19 cellular contexts compared by ENCODE assay signal in genomic region chr4:108979754-108980153, GRCh38.
"Had no signal": no experiment of that assay in that cellular context is flagged by ENCODE, and none has a peak within 500 bp of the region (broad histone marks: within the 10 kb centered on the region; RNA-seq: fewer than 3 reads in every experiment).

No MANE protein-coding gene starts in this region.

- ATAC-seq: activated CD4-positive, alpha-beta T cell treated with anti-CD3 and anti-CD28 coated beads for 36 hours; foreskin keratinocyte; left colon; mucosa of descending colon; naive thymus-derived CD8-positive, alpha-beta T cell; right lobe of liver; stimulated activated memory B cell treated with anti-CD40 and anti-IgM and Interleukin-4, amounts not matched to agents 10 μg/mL and 1 μg/mL and 100 μg/mL, for 72 hours had no signal

- DNase-seq: activated CD4-positive, alpha-beta memory T cell treated with anti-CD3 and anti-CD28 coated beads, Interleukin-2, amount 10 ng/mL, durations not matched to agents 7 days and 5 days; activated CD4-positive, alpha-beta T cell treated with anti-CD3 and anti-CD28 coated beads for 36 hours; activated effector memory CD4-positive, alpha-beta T cell treated with Interleukin-2 at 50 U/mL for 16 hours; aorta; dorsolateral prefrontal cortex; esophagus squamous epithelium; foreskin keratinocyte; head of caudate nucleus; left colon; mammary epithelial cell; mucosa of descending colon; naive thymus-derived CD8-positive, alpha-beta T cell; occipital lobe; right lobe of liver; stimulated activated CD4-positive, alpha-beta T cell treated with anti-CD3 and anti-CD28 coated beads, Interleukin-1b, Interleukin-23, amount 100 ng/mL, for 48 hours had no signal

- H3K27me3 Mint-ChIP-seq: stimulated activated memory B cell treated with anti-CD40 and anti-IgM and Interleukin-4, amounts not matched to agents 10 μg/mL and 1 μg/mL and 100 μg/mL, for 72 hours had no signal

- H3K4me3 ChIP-seq: dorsolateral prefrontal cortex, esophagus squamous epithelium, mucosa of descending colon, prostate gland, right lobe of liver, tibial nerve had no signal

- H3K4me1 Mint-ChIP-seq: activated CD4-positive, alpha-beta T cell treated with anti-CD3 and anti-CD28 coated beads for 36 hours; naive thymus-derived CD8-positive, alpha-beta T cell; stimulated activated memory B cell treated with anti-CD40 and anti-IgM and Interleukin-4, amounts not matched to agents 10 μg/mL and 1 μg/mL and 100 μg/mL, for 72 hours had no signal

- H3K9me3 Mint-ChIP-seq: naive thymus-derived CD8-positive, alpha-beta T cell; stimulated activated memory B cell treated with anti-CD40 and anti-IgM and Interleukin-4, amounts not matched to agents 10 μg/mL and 1 μg/mL and 100 μg/mL, for 72 hours had no signal

- H3K27ac Mint-ChIP-seq: activated CD4-positive, alpha-beta memory T cell treated with anti-CD3 and anti-CD28 coated beads, Interleukin-2, amount 10 ng/mL, durations not matched to agents 7 days and 5 days; activated CD4-positive, alpha-beta T cell treated with anti-CD3 and anti-CD28 coated beads for 36 hours; activated naive CD8-positive, alpha-beta T cell; stimulated activated memory B cell treated with anti-CD40 and anti-IgM and Interleukin-4, amounts not matched to agents 10 μg/mL and 1 μg/mL and 100 μg/mL, for 72 hours had no signal

- H3K9me3 ChIP-seq: esophagus squamous epithelium, mucosa of descending colon, prostate gland, right lobe of liver, tibial nerve had no signal

- H3K4me3 Mint-ChIP-seq: activated CD4-positive, alpha-beta memory T cell treated with anti-CD3 and anti-CD28 coated beads, Interleukin-2, amount 10 ng/mL, durations not matched to agents 7 days and 5 days; activated CD4-positive, alpha-beta T cell treated with anti-CD3 and anti-CD28 coated beads for 36 hours; activated naive CD8-positive, alpha-beta T cell; naive thymus-derived CD8-positive, alpha-beta T cell; stimulated activated memory B cell treated with anti-CD40 and anti-IgM and Interleukin-4, amounts not matched to agents 10 μg/mL and 1 μg/mL and 100 μg/mL, for 72 hours had no signal

- H3K27me3 ChIP-seq: dorsolateral prefrontal cortex, esophagus squamous epithelium, foreskin keratinocyte, right lobe of liver, tibial nerve had no signal

- H3K36me3 Mint-ChIP-seq: activated naive CD8-positive, alpha-beta T cell; naive thymus-derived CD8-positive, alpha-beta T cell; stimulated activated memory B cell treated with anti-CD40 and anti-IgM and Interleukin-4, amounts not matched to agents 10 μg/mL and 1 μg/mL and 100 μg/mL, for 72 hours had no signal

- H3K27ac ChIP-seq: dorsolateral prefrontal cortex, esophagus squamous epithelium, foreskin keratinocyte, prostate gland, right lobe of liver, tibial nerve had no signal

- H3K4me1 ChIP-seq: esophagus squamous epithelium, foreskin keratinocyte, prostate gland, right lobe of liver, tibial nerve had no signal

- H3K36me3 ChIP-seq: esophagus squamous epithelium, prostate gland, right lobe of liver, tibial nerve had no signal
